Comparison of ENCODE assay signal across 12 cellular contexts in genomic region chr18:55088000-55088401, GRCh38.
A peak's percentile ranks its signal among the peaks of the same experiment; 100 is the strongest.
DNase-seq lines count a peak whose midpoint lies in the region; ATAC-seq, FAIRE-seq and TF ChIP-seq lines count a peak whose summit lies in the region.
"Had no signal": no experiment of that assay in that cellular context is flagged by ENCODE, and none has a peak within 500 bp of the region (broad histone marks: within the 10 kb centered on the region; RNA-seq: fewer than 3 reads in every experiment).

No MANE protein-coding gene starts in this region.

- H3K9ac ChIP-seq in astrocyte (ENCODE audit: low read length) (no peak overlapping the region), Karpas-422 (ENCODE audit: low read length) (no peak overlapping the region)

- no peak overlapping the region for H3K27ac ChIP-seq in astrocyte (ENCODE audit: low read depth, low read length)
- H3K27ac ChIP-seq in Karpas-422 (ENCODE audit: low read length): no peak overlapping the region

- H2AFZ ChIP-seq in astrocyte (ENCODE audit: low read depth, low read length) (no peak overlapping the region), Karpas-422 (ENCODE audit: low read length) (no peak overlapping the region)

- H3K4me3 Mint-ChIP-seq in astrocyte (ENCODE audit: unreplicated experiment): no peak overlapping the region
- no peak overlapping the region for H3K4me3 Mint-ChIP-seq in activated T-helper 2 cell treated with anti-CD3 and anti-CD28 coated beads, Interferon-gamma antibody, Interleukin-2, Interleukin-4, amounts not matched to agents 10 μg/mL and 5 μg/mL and 100 μg/mL, durations not matched to agents 14 hours and 24 hours and 36 hours (ENCODE audit: low read depth)
- H3K4me3 Mint-ChIP-seq: activated naive CD8-positive, alpha-beta T cell treated with anti-CD3 and anti-CD28 coated beads, Interleukin-2, amount 10 ng/mL, durations not matched to agents 7 days and 5 days; mesothelial cell of epicardium had no signal

- no peaks in the 10 kb centered on the region for H3K36me3 Mint-ChIP-seq in astrocyte (ENCODE audit: low read depth, unreplicated experiment)
- H3K36me3 Mint-ChIP-seq in activated T-helper 2 cell treated with anti-CD3 and anti-CD28 coated beads, Interferon-gamma antibody, Interleukin-2, Interleukin-4, amounts not matched to agents 10 μg/mL and 5 μg/mL and 100 μg/mL, durations not matched to agents 14 hours and 24 hours and 36 hours (ENCODE audit: low read depth): no peaks in the 10 kb centered on the region
- H3K36me3 Mint-ChIP-seq: activated naive CD8-positive, alpha-beta T cell treated with anti-CD3 and anti-CD28 coated beads, Interleukin-2, amount 10 ng/mL, durations not matched to agents 7 days and 5 days; mesothelial cell of epicardium had no signal

- H3K79me2 ChIP-seq in astrocyte (ENCODE audit: insufficient read depth, low read length) (no peaks in the 10 kb centered on the region), Karpas-422 (ENCODE audit: low read length) (no peaks in the 10 kb centered on the region)

- H3K4me3 ChIP-seq in AG10803 (ENCODE audit: low read length) (no peak overlapping the region), astrocyte (ENCODE audit: insufficient read depth, low read depth, low read length) (no peak overlapping the region), Karpas-422 (ENCODE audit: low read length) (no peak overlapping the region)

- no peaks in the 10 kb centered on the region for H3K9me3 ChIP-seq in astrocyte (ENCODE audit: insufficient read depth, low read depth, low read length)
- no peaks in the 10 kb centered on the region for H3K9me3 ChIP-seq in Karpas-422 (ENCODE audit: low read length)

- ATAC-seq in GM21367 (IDR thresholded peaks at IDR 0.05; ENCODE audit: unreplicated experiment) (peak; percentile 51), HG03439 (IDR thresholded peaks at IDR 0.05; ENCODE audit: unreplicated experiment) (peak; percentile 69), HG02981 (IDR thresholded peaks at IDR 0.05; ENCODE audit: unreplicated experiment) (no peak)

- no peaks in the 10 kb centered on the region for H3K4me1 ChIP-seq in astrocyte (ENCODE audit: insufficient read depth, low read length)
- H3K4me1 ChIP-seq in Karpas-422 (ENCODE audit: low read length): no peaks in the 10 kb centered on the region

- intact Hi-C loops in activated T-helper 2 cell treated with anti-CD3 and anti-CD28 coated beads, Interferon-gamma antibody, Interleukin-2, Interleukin-4, amounts not matched to agents 10 μg/mL and 5 μg/mL and 100 μg/mL, durations not matched to agents 14 hours and 24 hours and 36 hours (cut with micrococcal nuclease): no loop called here

- H3K27ac Mint-ChIP-seq in astrocyte (ENCODE audit: unreplicated experiment): no peak overlapping the region
- no peak overlapping the region for H3K27ac Mint-ChIP-seq in activated T-helper 2 cell treated with anti-CD3 and anti-CD28 coated beads, Interferon-gamma antibody, Interleukin-2, Interleukin-4, amounts not matched to agents 10 μg/mL and 5 μg/mL and 100 μg/mL, durations not matched to agents 14 hours and 24 hours and 36 hours
- H3K27ac Mint-ChIP-seq: activated naive CD8-positive, alpha-beta T cell treated with anti-CD3 and anti-CD28 coated beads, Interleukin-2, amount 10 ng/mL, durations not matched to agents 7 days and 5 days; mesothelial cell of epicardium had no signal

- no peak for TF ChIP-seq CTCF in AG10803 (conservative IDR thresholded peaks at IDR 0.05; ENCODE audit: low read length)
- no peak for TF ChIP-seq CTCF in astrocyte (IDR thresholded peaks at IDR 0.05; ENCODE audit: insufficient read depth, low read depth, low read length)

- H3K27me3 ChIP-seq in astrocyte (ENCODE audit: insufficient read depth, low read length) (no peaks in the 10 kb centered on the region), Karpas-422 (ENCODE audit: low read length) (no peaks in the 10 kb centered on the region)

- H4K20me1 ChIP-seq in astrocyte (ENCODE audit: insufficient read depth, low read length): no peaks in the 10 kb centered on the region
- H4K20me1 ChIP-seq in Karpas-422 (ENCODE audit: insufficient read depth, low read depth, low read length): no peaks in the 10 kb centered on the region

- no peaks in the 10 kb centered on the region for H3K9me3 Mint-ChIP-seq in astrocyte (ENCODE audit: unreplicated experiment)
- H3K9me3 Mint-ChIP-seq in activated T-helper 2 cell treated with anti-CD3 and anti-CD28 coated beads, Interferon-gamma antibody, Interleukin-2, Interleukin-4, amounts not matched to agents 10 μg/mL and 5 μg/mL and 100 μg/mL, durations not matched to agents 14 hours and 24 hours and 36 hours: no peaks in the 10 kb centered on the region
- H3K9me3 Mint-ChIP-seq: activated naive CD8-positive, alpha-beta T cell treated with anti-CD3 and anti-CD28 coated beads, Interleukin-2, amount 10 ng/mL, durations not matched to agents 7 days and 5 days had no signal

- peak overlapping the region; percentile 1 for H3K4me2 ChIP-seq in astrocyte (ENCODE audit: low read length)
- no peak overlapping the region for H3K4me2 ChIP-seq in Karpas-422 (ENCODE audit: low read depth, low read length, poor library complexity, severe bottlenecking)

- peaks cover 2% of the 10 kb centered on the region for H3K27me3 Mint-ChIP-seq in astrocyte (ENCODE audit: low read depth, unreplicated experiment)
- no peaks in the 10 kb centered on the region for H3K27me3 Mint-ChIP-seq in activated T-helper 2 cell treated with anti-CD3 and anti-CD28 coated beads, Interferon-gamma antibody, Interleukin-2, Interleukin-4, amounts not matched to agents 10 μg/mL and 5 μg/mL and 100 μg/mL, durations not matched to agents 14 hours and 24 hours and 36 hours (ENCODE audit: low read depth)
- H3K27me3 Mint-ChIP-seq: activated naive CD8-positive, alpha-beta T cell treated with anti-CD3 and anti-CD28 coated beads, Interleukin-2, amount 10 ng/mL, durations not matched to agents 7 days and 5 days had no signal

- H3K36me3 ChIP-seq in astrocyte (ENCODE audit: insufficient read depth, low read length) (no peaks in the 10 kb centered on the region), Karpas-422 (ENCODE audit: insufficient read depth, low read length) (no peaks in the 10 kb centered on the region)

- no peak for FAIRE-seq in astrocyte (lab: Jason Lieb, UNC)

- no peaks in the 10 kb centered on the region for H3K9me2 ChIP-seq in Karpas-422 (replicated peaks; ENCODE audit: insufficient read depth, low read length)

- peaks cover 19% of the 10 kb centered on the region for H3K4me1 Mint-ChIP-seq in astrocyte (ENCODE audit: low read depth, unreplicated experiment)
- no peaks in the 10 kb centered on the region for H3K4me1 Mint-ChIP-seq in activated T-helper 2 cell treated with anti-CD3 and anti-CD28 coated beads, Interferon-gamma antibody, Interleukin-2, Interleukin-4, amounts not matched to agents 10 μg/mL and 5 μg/mL and 100 μg/mL, durations not matched to agents 14 hours and 24 hours and 36 hours (ENCODE audit: low read depth)
- H3K4me1 Mint-ChIP-seq: activated naive CD8-positive, alpha-beta T cell treated with anti-CD3 and anti-CD28 coated beads, Interleukin-2, amount 10 ng/mL, durations not matched to agents 7 days and 5 days had no signal

- DNase-seq in AG10803 (ENCODE audit: low read depth): peak; percentile 22
- peak; percentile 49 for DNase-seq in astrocyte (ENCODE audit: low read depth)
- DNase-seq in DMS79 treated with DMSO at 0.1 percent for 48 hours (lab: John Stamatoyannopoulos, UW): no peak
- DNase-seq in activated T-helper 2 cell treated with anti-CD3 and anti-CD28 coated beads, Interferon-gamma antibody, Interleukin-2, Interleukin-4, amounts not matched to agents 10 μg/mL and 5 μg/mL and 100 μg/mL, durations not matched to agents 14 hours and 24 hours and 36 hours (ENCODE audit: low spot score): no peak
- no peak for DNase-seq in Karpas-422
- DNase-seq: activated naive CD8-positive, alpha-beta T cell treated with anti-CD3 and anti-CD28 coated beads, Interleukin-2, amount 10 ng/mL, durations not matched to agents 7 days and 5 days; erythroblast; posterior cingulate gyrus had no signal

Comparison
In these comparisons a context has a peak if more than half of its experiments do, and no peak if none do; other contexts are left out.
1. DNase-seq: peak in AG10803 (single experiment) and astrocyte (single experiment); none in DMS79 treated with DMSO at 0.1 percent for 48 hours (single experiment), activated T-helper 2 cell treated with anti-CD3 and anti-CD28 coated beads, Interferon-gamma antibody, Interleukin-2, Interleukin-4, amounts not matched to agents 10 μg/mL and 5 μg/mL and 100 μg/mL, durations not matched to agents 14 hours and 24 hours and 36 hours (single experiment) and Karpas-422 (single experiment).